ENCODE assay signal across 6 cellular contexts in the genomic region with DNA sequence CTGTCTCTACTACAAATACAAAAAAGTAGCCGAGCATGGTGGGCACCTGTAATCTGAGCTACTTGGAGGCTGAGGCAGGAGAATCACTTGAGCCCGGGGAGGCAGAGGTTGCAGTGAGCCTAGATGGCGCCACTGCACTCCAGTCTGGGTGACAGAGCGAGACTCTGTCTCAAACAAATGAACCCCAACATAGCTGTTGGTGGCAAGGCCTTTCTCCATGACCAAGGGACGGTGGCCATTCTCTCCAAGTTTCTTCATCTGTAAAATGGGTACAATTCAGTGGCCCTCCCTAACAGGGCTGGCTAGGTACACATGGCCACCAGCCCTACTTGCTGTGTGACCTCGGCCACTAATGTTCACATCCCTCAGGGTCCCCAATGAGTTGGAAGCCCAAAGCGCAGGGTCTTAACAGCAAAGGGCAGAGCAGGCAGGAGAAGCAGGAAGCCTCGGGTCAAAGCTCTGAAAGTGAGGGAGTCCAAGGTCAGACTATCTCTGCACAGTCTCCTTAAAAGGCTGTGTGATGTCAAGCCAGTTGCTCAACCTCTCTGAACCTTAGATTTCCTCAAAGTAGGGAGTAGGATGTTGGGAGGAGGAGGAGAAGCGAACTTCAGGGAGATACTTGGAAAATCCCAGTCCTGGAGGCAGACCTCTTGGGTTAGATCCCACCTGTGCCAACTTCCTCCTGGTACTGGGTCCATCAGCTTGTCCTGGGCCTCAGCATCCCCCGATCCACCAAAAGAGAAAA. TPM values are rescaled to one million over a fixed set of nuclear protein-coding genes. Genes with fewer than 3 reads are reported as not detected.
DNase-seq lines count a peak whose midpoint lies in the region; ATAC-seq and TF ChIP-seq lines count a peak whose summit lies in the region.

No MANE protein-coding gene starts in this region.

- POLR2A ChIA-PET in GM10248 (lab: Yijun Ruan, JAX) (interaction anchor here (0.6 to 6.4 kb wide), 27 partner anchors 9 to 1018 kb away, joined by 3 to 154 read pairs (median 5); a partner anchor contains a TSS), activated B cell treated with CpG ODN at 0.5 μM for 24 hours (lab: Charles Lee) (interaction anchor here (0.6 to 20.0 kb wide), 35 partner anchors 10 to 1109 kb away, joined by 3 to 926 read pairs (median 7); a partner anchor contains a TSS)

- TF ChIP-seq CTCF in GM10248 (IDR thresholded peaks at IDR 0.05; ENCODE audit: control extremely low read depth, extremely low read depth, low read depth, missing control alignments) (peak; percentile 35), activated B cell treated with CpG ODN at 0.5 μM for 24 hours (IDR thresholded peaks at IDR 0.05) (no peak)

- H3K9me3 Mint-ChIP-seq in activated B cell treated with CpG ODN at 0.5 μM for 24 hours, result no peaks in the 10 kb centered on the region

- CTCF ChIA-PET in GM10248 (lab: Yijun Ruan, JAX) (interaction anchor here (0.8 to 8.3 kb wide), 39 partner anchors 9 to 166 kb away, joined by 3 to 171 read pairs (median 5); a partner anchor contains a TSS), activated B cell treated with CpG ODN at 0.5 μM for 24 hours (lab: Charles Lee) (interaction anchor here (0.9 to 5.3 kb wide), 30 partner anchors 8 to 150 kb away, joined by 3 to 238 read pairs (median 10); a partner anchor contains a TSS)

- no peaks in the 10 kb centered on the region for H3K9me3 ChIP-seq in right cardiac atrium (ENCODE audit: control insufficient read depth, low read length)

- peak overlapping the region; percentile 98 for H3K27ac Mint-ChIP-seq in activated B cell treated with CpG ODN at 0.5 μM for 24 hours

- peaks cover 40% of the 10 kb centered on the region for H3K4me1 Mint-ChIP-seq in activated B cell treated with CpG ODN at 0.5 μM for 24 hours

- no peaks in the 10 kb centered on the region for H3K27me3 Mint-ChIP-seq in activated B cell treated with CpG ODN at 0.5 μM for 24 hours

- H3K27ac ChIP-seq in right cardiac atrium (ENCODE audit: low read length), result peak overlapping the region; percentile 26
- H3K27ac ChIP-seq in temporal lobe (ENCODE audit: low read depth, low read length), result peak overlapping the region; percentile 99

- intact Hi-C loops in activated B cell treated with CpG ODN at 0.5 μM for 24 hours (cut with micrococcal nuclease), result loop anchor here (1.0 kb wide), 4 partner anchors 45 to 132 kb away; a partner anchor contains a TSS
- intact Hi-C loops in right cardiac atrium (cut with DNase I), result loop anchor here in 3 of 4 donors (2.0 to 10.0 kb wide), 4 partner anchors 44 to 136 kb away; a partner anchor contains a TSS

- WGBS in right cardiac atrium, result 54% methylated on average over 10 of the region's 10 CpGs

- peaks cover 47% of the 10 kb centered on the region for H3K36me3 Mint-ChIP-seq in activated B cell treated with CpG ODN at 0.5 μM for 24 hours (ENCODE audit: low read depth)

- peak overlapping the region; percentile 84 for H3K4me3 ChIP-seq in right cardiac atrium (ENCODE audit: low read length)

- H3K27me3 ChIP-seq in right cardiac atrium (ENCODE audit: control insufficient read depth, insufficient read depth), result no peaks in the 10 kb centered on the region

- peaks cover 20% of the 10 kb centered on the region for H3K4me1 ChIP-seq in right cardiac atrium (ENCODE audit: control insufficient read depth, insufficient read depth, low read length)

- H3K4me3 Mint-ChIP-seq in activated B cell treated with CpG ODN at 0.5 μM for 24 hours, result peak overlapping the region; percentile 96

- DNase-seq in GM10248 (ENCODE audit: extremely low spot score) (no peak), activated B cell treated with CpG ODN at 0.5 μM for 24 hours (no peak), right cardiac atrium (peak in 1 of 3 donors; percentile 50)

- ATAC-seq in activated B cell treated with CpG ODN at 0.5 μM for 24 hours (ENCODE audit: low read depth) (no peak), right cardiac atrium (no peak), HG03045 (IDR thresholded peaks at IDR 0.05; ENCODE audit: unreplicated experiment) (no peak), HG02852 (IDR thresholded peaks at IDR 0.05; ENCODE audit: unreplicated experiment) (no peak)

RNA-seq across cellular contexts. Expression of a gene that starts 2.7 kb away (rescaled TPM):
- total RNA-seq in activated B cell treated with CpG ODN at 0.5 μM for 24 hours (206 and 225 TPM in 2 replicates), right cardiac atrium (100 to 1,000 TPM; 117 to 229 (median 122) TPM), temporal lobe (46.0 TPM)
- polyA plus RNA-seq in right cardiac atrium, result 233 TPM

RNA-seq across cellular contexts. Expression of a gene that starts 4.4 kb away (rescaled TPM):
- 15.6 and 17.8 TPM in 2 replicates for total RNA-seq in activated B cell treated with CpG ODN at 0.5 μM for 24 hours
- total RNA-seq in right cardiac atrium, result 1 to 10 TPM in 2 of 4 donors, under 1 TPM in 2; 0.65 to 1.4 (median 1.1) TPM
- polyA plus RNA-seq in right cardiac atrium, result 5.3 TPM
- total RNA-seq in temporal lobe, result 0.49 TPM

RNA-seq across cellular contexts. Expression of a gene that starts 44.2 kb away (rescaled TPM):
- total RNA-seq in activated B cell treated with CpG ODN at 0.5 μM for 24 hours, result 59.2 and 70.3 TPM in 2 replicates
- 10 to 100 TPM; 55.6 to 77.2 (median 64.8) TPM for total RNA-seq in right cardiac atrium
- 131 TPM for polyA plus RNA-seq in right cardiac atrium
- 58.0 TPM for total RNA-seq in temporal lobe

RNA-seq across cellular contexts. Expression of a gene that starts 52.5 kb away (rescaled TPM):
- total RNA-seq in activated B cell treated with CpG ODN at 0.5 μM for 24 hours (not detected in 2 replicates), right cardiac atrium (1 to 10 TPM in 2 of 4 donors, under 1 TPM in 2; 0.47 to 1.6 (median 0.97) TPM), temporal lobe (1.2 TPM)
- 2.8 TPM for polyA plus RNA-seq in right cardiac atrium
